In the genomic region with DNA sequence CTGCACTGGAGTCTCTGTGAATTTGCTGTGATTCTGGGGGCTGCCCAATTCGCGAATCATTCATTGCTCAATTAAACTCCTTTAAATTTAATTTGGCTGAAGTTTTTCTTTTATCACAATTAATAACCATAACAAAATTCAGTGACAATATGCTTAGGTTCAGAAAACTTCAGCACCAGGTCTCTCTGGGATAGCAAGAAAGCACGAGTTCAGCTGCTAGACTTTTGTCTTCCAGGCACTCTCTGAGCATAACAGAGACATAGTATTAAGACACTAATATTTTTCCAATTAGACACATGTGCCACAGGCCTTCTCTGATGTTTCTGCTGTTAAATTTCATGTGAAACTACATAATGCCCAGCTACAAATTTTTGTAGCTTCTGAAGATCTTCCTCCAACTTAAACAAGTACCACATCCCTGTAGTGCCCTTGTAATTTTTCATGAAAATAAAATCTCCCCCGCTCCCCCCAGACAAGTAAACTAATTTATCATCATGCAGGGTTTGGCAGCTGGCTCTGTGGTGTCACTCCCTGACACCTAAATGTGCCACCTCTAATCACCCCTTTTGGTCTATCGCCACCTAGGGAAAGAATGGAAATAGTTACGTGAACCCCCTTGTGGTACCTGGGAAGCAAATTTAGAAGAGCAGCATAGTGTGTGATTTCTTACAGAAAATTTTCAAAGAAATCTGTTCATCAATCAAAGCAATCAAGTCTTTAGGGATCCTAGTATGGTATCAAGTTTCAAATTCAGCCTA, we compare ENCODE assay signal across 12 cellular contexts.
DNase-seq lines count a peak whose midpoint lies in the region; ATAC-seq and TF ChIP-seq lines count a peak whose summit lies in the region.
"Had no signal": no experiment of that assay in that cellular context is flagged by ENCODE, and none has a peak within 500 bp of the region (broad histone marks: within the 10 kb centered on the region; RNA-seq: fewer than 3 reads in every experiment).

No MANE protein-coding gene starts in this region.

- H2AFZ ChIP-seq in GM23338, result no peak overlapping the region

- H3K9me2 ChIP-seq in GM23338 (ENCODE audit: insufficient read depth), result no peaks in the 10 kb centered on the region

- H3F3A ChIP-seq in GM23338 (replicated peaks; ENCODE audit: low read depth), result no peaks in the 10 kb centered on the region

- H3K4me1 ChIP-seq in GM23338 (ENCODE audit: insufficient read depth), result peaks cover 10% of the 10 kb centered on the region
- no peaks in the 10 kb centered on the region for H3K4me1 ChIP-seq in mucosa of descending colon (ENCODE audit: low read depth)
- H3K4me1 ChIP-seq: SJCRH30 had no signal

- H3K9me3 Mint-ChIP-seq in GM23338 (no peaks in the 10 kb centered on the region), CD14-positive monocyte (no peaks in the 10 kb centered on the region)

- H3K27ac Mint-ChIP-seq in GM23338 (no peak overlapping the region), CD14-positive monocyte (no peak overlapping the region)

- DNase-seq in Daoy (ENCODE audit: low read depth) (peak; percentile 4), GM23338 (ENCODE audit: low spot score) (peak; percentile 82), kidney epithelial cell (ENCODE audit: low read depth) (no peak), mucosa of descending colon (no peak), CD14-positive monocyte (ENCODE audit: low spot score) (no peak), 8988T (no peak), HPDE6-E6E7 (ENCODE audit: extremely low spot score) (no peak)
- DNase-seq: activated CD4-positive, alpha-beta T cell treated with anti-CD3 and anti-CD28 coated beads, Interleukin-2, amount 50 U/mL, for 4 hours; GDM1; SJCRH30; stimulated activated CD4-positive, alpha-beta T cell treated with anti-CD3 and anti-CD28 coated beads, Interleukin-4, amount 100 ng/mL, for 24 hours had no signal

- H3K9me3 ChIP-seq in mucosa of descending colon, result no peaks in the 10 kb centered on the region
- H3K9me3 ChIP-seq: SJCRH30 had no signal

- no peak overlapping the region for H3K4me3 Mint-ChIP-seq in GM23338
- no peak overlapping the region for H3K4me3 Mint-ChIP-seq in CD14-positive monocyte

- H3K27me3 Mint-ChIP-seq in GM23338 (ENCODE audit: insufficient read depth, low read depth, poor library complexity) (no peaks in the 10 kb centered on the region), CD14-positive monocyte (ENCODE audit: low read depth in 3 of 3) (peaks cover 0 to 2% (median 0%) of the 10 kb centered on the region in 3 donors)

- H3K27me3 ChIP-seq in GM23338 (ENCODE audit: insufficient read depth), result no peaks in the 10 kb centered on the region
- no peaks in the 10 kb centered on the region for H3K27me3 ChIP-seq in kidney epithelial cell (ENCODE audit: control insufficient read depth, insufficient read depth, low read length)
- H3K27me3 ChIP-seq: SJCRH30 had no signal

- H3K27ac ChIP-seq in GM23338 (ENCODE audit: low read depth), result no peak overlapping the region
- H3K27ac ChIP-seq: SJCRH30 had no signal

- peaks cover 23% of the 10 kb centered on the region for H3K4me1 Mint-ChIP-seq in GM23338
- H3K4me1 Mint-ChIP-seq in CD14-positive monocyte, result no peaks in the 10 kb centered on the region

- no peaks in the 10 kb centered on the region for H3K79me2 ChIP-seq in GM23338 (replicated peaks; ENCODE audit: insufficient read depth)

- TF ChIP-seq CTCF in GM23338 (conservative IDR thresholded peaks at IDR 0.05; ENCODE audit: low read depth in 2 of 2) (peak; percentile 83 to 88), kidney epithelial cell (IDR thresholded peaks at IDR 0.05; ENCODE audit: insufficient read depth, low read length, poor library complexity, severe bottlenecking) (peak; percentile 22), mucosa of descending colon (IDR thresholded peaks at IDR 0.05) (no peak), CD14-positive monocyte (IDR thresholded peaks at IDR 0.05) (no peak)

- no peaks in the 10 kb centered on the region for H4K20me1 ChIP-seq in GM23338 (replicated peaks; ENCODE audit: insufficient read depth)

- no peak overlapping the region for H3K4me2 ChIP-seq in GM23338

- no peak overlapping the region for H3K4me3 ChIP-seq in GM23338
- H3K4me3 ChIP-seq in kidney epithelial cell (ENCODE audit: low read depth, low read length), result no peak overlapping the region
- H3K4me3 ChIP-seq in mucosa of descending colon, result no peak overlapping the region
- H3K4me3 ChIP-seq: SJCRH30 had no signal

- ATAC-seq in GM23338 (peak; percentile 92), mucosa of descending colon (no peak)

- H3K36me3 Mint-ChIP-seq in GM23338 (ENCODE audit: low read depth) (no peaks in the 10 kb centered on the region), CD14-positive monocyte (no peaks in the 10 kb centered on the region)

- H3K36me3 ChIP-seq in GM23338 (ENCODE audit: insufficient read depth), result no peaks in the 10 kb centered on the region
- no peaks in the 10 kb centered on the region for H3K36me3 ChIP-seq in kidney epithelial cell (ENCODE audit: control insufficient read depth, insufficient read depth, low read length)
- H3K36me3 ChIP-seq in mucosa of descending colon (ENCODE audit: low read depth), result no peaks in the 10 kb centered on the region
- H3K36me3 ChIP-seq: SJCRH30 had no signal

- intact Hi-C loops in mucosa of descending colon (cut with DNase I, micrococcal nuclease) (no loop called here), CD14-positive monocyte (cut with micrococcal nuclease) (no loop called here)

TF ChIP-seq in GM23338, 12 proteins besides CTCF, POLR2A, EP300 and RAD21 (continues in another document):
- no peak for TF ChIP-seq ZNF331 (CRISPR knock-in tag; IDR thresholded peaks at IDR 0.05; ENCODE audit: low read depth)
- TF ChIP-seq, protein P1, sequence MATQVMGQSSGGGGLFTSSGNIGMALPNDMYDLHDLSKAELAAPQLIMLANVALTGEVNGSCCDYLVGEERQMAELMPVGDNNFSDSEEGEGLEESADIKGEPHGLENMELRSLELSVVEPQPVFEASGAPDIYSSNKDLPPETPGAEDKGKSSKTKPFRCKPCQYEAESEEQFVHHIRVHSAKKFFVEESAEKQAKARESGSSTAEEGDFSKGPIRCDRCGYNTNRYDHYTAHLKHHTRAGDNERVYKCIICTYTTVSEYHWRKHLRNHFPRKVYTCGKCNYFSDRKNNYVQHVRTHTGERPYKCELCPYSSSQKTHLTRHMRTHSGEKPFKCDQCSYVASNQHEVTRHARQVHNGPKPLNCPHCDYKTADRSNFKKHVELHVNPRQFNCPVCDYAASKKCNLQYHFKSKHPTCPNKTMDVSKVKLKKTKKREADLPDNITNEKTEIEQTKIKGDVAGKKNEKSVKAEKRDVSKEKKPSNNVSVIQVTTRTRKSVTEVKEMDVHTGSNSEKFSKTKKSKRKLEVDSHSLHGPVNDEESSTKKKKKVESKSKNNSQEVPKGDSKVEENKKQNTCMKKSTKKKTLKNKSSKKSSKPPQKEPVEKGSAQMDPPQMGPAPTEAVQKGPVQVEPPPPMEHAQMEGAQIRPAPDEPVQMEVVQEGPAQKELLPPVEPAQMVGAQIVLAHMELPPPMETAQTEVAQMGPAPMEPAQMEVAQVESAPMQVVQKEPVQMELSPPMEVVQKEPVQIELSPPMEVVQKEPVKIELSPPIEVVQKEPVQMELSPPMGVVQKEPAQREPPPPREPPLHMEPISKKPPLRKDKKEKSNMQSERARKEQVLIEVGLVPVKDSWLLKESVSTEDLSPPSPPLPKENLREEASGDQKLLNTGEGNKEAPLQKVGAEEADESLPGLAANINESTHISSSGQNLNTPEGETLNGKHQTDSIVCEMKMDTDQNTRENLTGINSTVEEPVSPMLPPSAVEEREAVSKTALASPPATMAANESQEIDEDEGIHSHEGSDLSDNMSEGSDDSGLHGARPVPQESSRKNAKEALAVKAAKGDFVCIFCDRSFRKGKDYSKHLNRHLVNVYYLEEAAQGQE (IDR thresholded peaks at IDR 0.05; ENCODE audit: unreplicated experiment), result no peak
- no peak for TF ChIP-seq POLR2AphosphoS5 (IDR thresholded peaks at IDR 0.05; ENCODE audit: low read depth)
- TF ChIP-seq ZNF114 (CRISPR knock-in tag; IDR thresholded peaks at IDR 0.05), result no peak
- no peak for TF ChIP-seq NANOG (IDR thresholded peaks at IDR 0.05; ENCODE audit: borderline replicate concordance)

TF ChIP-seq in PFSK-1, 5 proteins besides CTCF, POLR2A, EP300 and RAD21:
- TF ChIP-seq POLR2AphosphoS5 (IDR thresholded peaks at IDR 0.05; ENCODE audit: low read depth, low read length), result no peak
- TF ChIP-seq, protein P1 (IDR thresholded peaks at IDR 0.05; ENCODE audit: insufficient read depth in 1 of 2, low read depth in 2 of 2, low read length in 2 of 2), result peak; percentile 28 to 76; a peak in 2 of 4 replicates

Comparison
In these comparisons a context has a peak if more than half of its experiments do, and no peak if none do; other contexts are left out.
1. DNase-seq: peak in Daoy (single experiment) and GM23338 (single experiment); none in kidney epithelial cell (single experiment), mucosa of descending colon (0 of 3), CD14-positive monocyte (single experiment), 8988T (single experiment) and HPDE6-E6E7 (single experiment).
2. CTCF ChIP-seq: peak in GM23338 (2 of 2) and kidney epithelial cell (single experiment); none in mucosa of descending colon (single experiment) and CD14-positive monocyte (single experiment).